9 cellular contexts compared by ENCODE assay signal in the genomic region with DNA sequence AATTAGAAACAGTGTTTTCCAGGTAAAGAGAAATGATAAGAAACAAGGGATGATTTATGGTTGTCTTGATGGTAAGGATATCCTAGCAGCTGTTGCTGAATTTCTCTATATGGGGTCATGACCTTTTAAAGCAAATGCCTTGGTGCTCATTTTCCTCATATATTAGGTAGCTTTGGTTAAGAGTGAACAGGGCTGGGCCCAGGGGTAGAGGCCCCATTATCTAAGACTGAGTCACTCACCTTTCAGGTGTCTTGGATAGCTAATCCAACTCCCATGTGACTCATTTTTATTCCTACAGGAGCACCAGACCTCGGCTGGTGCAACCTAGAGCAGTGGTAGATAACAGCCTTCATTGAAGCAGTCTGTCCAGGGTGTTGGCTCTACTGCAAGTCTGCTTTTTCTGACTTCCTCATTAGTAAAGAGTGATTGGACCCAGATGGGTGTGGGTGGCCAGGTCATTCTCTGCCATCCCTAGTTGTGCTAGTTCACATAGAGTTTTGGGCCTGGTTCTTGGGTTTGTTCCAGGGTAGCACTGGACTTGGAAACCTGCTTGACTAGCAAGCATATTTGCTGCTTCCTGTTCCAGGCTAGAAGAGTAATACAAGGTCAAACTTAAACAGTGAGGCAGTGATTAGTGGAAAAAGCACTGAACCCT. TPM values are rescaled to one million over a fixed set of nuclear protein-coding genes. Genes with fewer than 3 reads are reported as not detected.
A peak's percentile ranks its signal among the peaks of the same experiment; 100 is the strongest.
DNase-seq lines count a peak whose midpoint lies in the region; ATAC-seq and TF ChIP-seq lines count a peak whose summit lies in the region.
"Had no signal": no experiment of that assay in that cellular context is flagged by ENCODE, and none has a peak within 500 bp of the region (broad histone marks: within the 10 kb centered on the region; RNA-seq: fewer than 3 reads in every experiment).

No MANE protein-coding gene starts in this region.

- POLR2A ChIA-PET in PC-3 (lab: Charles Lee; ENCODE audit: unreplicated experiment), result interaction anchor here (0.6 to 1.5 kb wide), 6 partner anchors 11 to 37 kb away, joined by 8 to 19 read pairs (median 16); a partner anchor contains a TSS

- H3K4me3 ChIP-seq in PC-3 (ENCODE audit: low read length) (peak overlapping the region; percentile 20; the same call in 1 of the 2 replicates), duodenal mucosa (ENCODE audit: low read depth in 1 of 2, low read length in 2 of 2) (no peak overlapping the region)

- H3K9me3 ChIP-seq in PC-3 (ENCODE audit: low read length) (no peaks in the 10 kb centered on the region), duodenal mucosa (ENCODE audit: control insufficient read depth in 1 of 2, low read length in 2 of 2) (no peaks in the 10 kb centered on the region)

- peak overlapping the region in 4 of 8 donors; percentile 17 to 56 (median 31) for H3K4me3 Mint-ChIP-seq in naive B cell

- BruUV-seq in PC-3 (replicated peaks; lab: Mats Ljungman, UMichigan), result no TSS peak

- peaks cover 17% of the 10 kb centered on the region for H3F3A ChIP-seq in PC-3 (ENCODE audit: low read length, unreplicated experiment)

- H3K79me2 ChIP-seq in PC-3 (ENCODE audit: low read length), result peaks cover 65% of the 10 kb centered on the region

- H3K27ac ChIP-seq in PC-3 (ENCODE audit: low read length) (peak overlapping the region; percentile 82), duodenal mucosa (ENCODE audit: low read depth, low read length) (peak overlapping the region; percentile 48)

- peaks cover 25 to 53% (median 42%) of the 10 kb centered on the region in 3 donors for H3K4me1 Mint-ChIP-seq in naive B cell

- peak; percentile 78 for ATAC-seq in PC-3
- ATAC-seq in naive B cell (ENCODE audit: low read depth in 2 of 2), result peak; percentile 52 to 56

- H3K9ac ChIP-seq in PC-3 (ENCODE audit: low read length) (peak overlapping the region; percentile 44), duodenal mucosa (ENCODE audit: low read depth in 1 of 2, low read length in 2 of 2) (peak overlapping the region in 1 of 2 donors; percentile 40)

- H3K27me3 ChIP-seq in PC-3 (ENCODE audit: low read length), result no peaks in the 10 kb centered on the region
- no peaks in the 10 kb centered on the region for H3K27me3 ChIP-seq in duodenal mucosa (ENCODE audit: control insufficient read depth in 1 of 2, insufficient read depth in 2 of 2, low read length in 2 of 2)

- in situ Hi-C loops in G401 (cut with HindIII; ENCODE audit: low sequenced_read_pairs), result no loop called here

- H3K9me2 ChIP-seq in PC-3 (replicated peaks; ENCODE audit: low read length), result no peaks in the 10 kb centered on the region

- no peak for TF ChIP-seq CTCF in PC-3 (conservative IDR thresholded peaks at IDR 0.05; ENCODE audit: low read depth, low read length)

- peak overlapping the region; percentile 67 for H3K4me2 ChIP-seq in PC-3 (ENCODE audit: low read length)

- H2AFZ ChIP-seq in PC-3 (ENCODE audit: low read length), result no peak overlapping the region

- peak overlapping the region; percentile 90 to 97 (median 94) for H3K27ac Mint-ChIP-seq in naive B cell

- no peaks in the 10 kb centered on the region for H3K27me3 Mint-ChIP-seq in naive B cell

- DNase-seq in G401 (ENCODE audit: low spot score) (peak; percentile 37), PC-3 (peak; percentile 97), naive B cell (peak; percentile 15), HK-2 (ENCODE audit: unreplicated experiment) (no peak), iPS-NIHi7 (ENCODE audit: extremely low spot score) (no peak), activated gamma-delta T cell (lab: John Stamatoyannopoulos, UW) (no peak)
- DNase-seq in stimulated activated naive CD4-positive, alpha-beta T cell (lab: John Stamatoyannopoulos, UW), result no peak

- peaks cover 33% of the 10 kb centered on the region for H3K4me1 ChIP-seq in PC-3 (ENCODE audit: insufficient read depth, low read length)
- H3K4me1 ChIP-seq in duodenal mucosa (ENCODE audit: control insufficient read depth in 1 of 2, insufficient read depth in 2 of 2, low read length in 2 of 2), result peaks cover 30 to 43% of the 10 kb centered on the region in 2 donors

- H4K20me1 ChIP-seq in PC-3 (ENCODE audit: low read length), result no peaks in the 10 kb centered on the region

- intact Hi-C loops in PC-3 (cut with micrococcal nuclease), result loop anchor here (1.0 kb wide), 1 partner anchor 21 kb away; no protein-coding TSS in a partner anchor

- peaks cover 16 to 34% of the 10 kb centered on the region in 2 donors for H3K36me3 Mint-ChIP-seq in naive B cell

- no peaks in the 10 kb centered on the region for H3K9me3 Mint-ChIP-seq in naive B cell

- H3K36me3 ChIP-seq in PC-3 (ENCODE audit: low read depth, low read length), result peaks cover 56% of the 10 kb centered on the region
- peaks cover 50 to 53% of the 10 kb centered on the region in 2 donors for H3K36me3 ChIP-seq in duodenal mucosa (ENCODE audit: control insufficient read depth in 1 of 2, insufficient read depth in 2 of 2, low read length in 2 of 2)

- CTCF ChIA-PET in PC-3 (lab: Charles Lee), result interaction anchor here (0.6 to 2.0 kb wide), 9 partner anchors 9 to 87 kb away, joined by 3 to 49 read pairs (median 9); a partner anchor contains a TSS

RNA-seq across cellular contexts. Expression of a gene that starts 37.4 kb away (rescaled TPM):
- 33.5 and 47.7 TPM in 2 replicates for total RNA-seq in G401 (2014; rRNA removed; shearing (Covaris generic))
- 117 and 121 TPM in 2 replicates for total RNA-seq in PC-3 (2014; rRNA removed)
- polyA plus RNA-seq in naive B cell (ENCODE audit: low read depth in 6 of 6), result 1 to 10 TPM in 5 of 6 donors, under 1 TPM in 1; 0.28 to 9.5 (median 7.8) TPM

RNA-seq across cellular contexts. Expression of a gene that starts 47.4 kb away (rescaled TPM):
- total RNA-seq in G401 (2014; rRNA removed; shearing (Covaris generic)), result not detected in 2 replicates
- total RNA-seq in PC-3 (2014; rRNA removed), result not detected in 2 replicates
- polyA plus RNA-seq in naive B cell (ENCODE audit: low read depth in 6 of 6), result 1 to 10 TPM in 3 of 6 donors, under 1 TPM in 2, not detected in 1; 0.47 to 1.6 (median 1.4) TPM
- total RNA-seq: pulmonary artery endothelial cell had no signal

RNA-seq across cellular contexts. Expression of a gene that starts 57.7 kb away (rescaled TPM):
- 184 and 229 TPM in 2 replicates for total RNA-seq in G401 (2014; rRNA removed; shearing (Covaris generic))
- 306 and 353 TPM in 2 replicates for total RNA-seq in PC-3 (2014; rRNA removed)
- polyA plus RNA-seq in naive B cell (ENCODE audit: low read depth in 6 of 6), result 100 to 1,000 TPM; 299 to 401 (median 350) TPM

Comparison
In these comparisons a context has a peak if more than half of its experiments do, and no peak if none do; other contexts are left out.
1. DNase-seq: peak in G401 (single experiment), PC-3 (single experiment) and naive B cell (single experiment); none in HK-2 (single experiment), iPS-NIHi7 (single experiment), activated gamma-delta T cell (single experiment) and stimulated activated naive CD4-positive, alpha-beta T cell (0 of 6).